ENCODE assay signal across 18 cellular contexts in genomic region chr14:84162658-84163057, GRCh38.
DNase-seq lines count a peak whose midpoint lies in the region; ATAC-seq and TF ChIP-seq lines count a peak whose summit lies in the region.
"Had no signal": no experiment of that assay in that cellular context is flagged by ENCODE, and none has a peak within 500 bp of the region (broad histone marks: within the 10 kb centered on the region; RNA-seq: fewer than 3 reads in every experiment).

No MANE protein-coding gene starts in this region.

- DNase-seq in Right ventricle myocardium superior (no peak), heart right ventricle (no peak), NCI-H524 treated with DMSO at 0.1 percent for 48 hours (lab: John Stamatoyannopoulos, UW) (peak; percentile 99), left lung (no peak), thyroid gland (peak; percentile 10 to 33), cerebellar nuclear complex (lab: John Stamatoyannopoulos, UW) (no peak), neuronal stem cell (ENCODE audit: low spot score) (no peak)
- DNase-seq: CD4-positive, alpha-beta memory T cell; DND-41; KG1; MV-4-11; NCI-H1436 treated with DMSO at 0.1 percent for 48 hours; NCI-H2029; NCI-H2171 treated with DMSO at 0.1 percent for 48 hours; NCI-H446 treated with DMSO at 0.1 percent for 48 hours; NCI-H774 had no signal

- no peak for TF ChIP-seq CTCF in heart right ventricle (IDR thresholded peaks at IDR 0.05)
- TF ChIP-seq CTCF in left lung (IDR thresholded peaks at IDR 0.05), result no peak
- no peak for TF ChIP-seq CTCF in thyroid gland (IDR thresholded peaks at IDR 0.05)

- WGBS in heart right ventricle, 2 donors, result 5 to 7% methylated on average over 2 of the region's 2 CpGs
- 17 to 20% methylated on average over 2 of the region's 2 CpGs for WGBS in thyroid gland, 2 donors
- no CpG with 5 or more reads among the region's 2 CpGs for WGBS in neuronal stem cell (ENCODE audit: extremely low coverage in 2 of 2, insufficient read length in 2 of 2, insufficient replicate concordance in 1 of 2), 2 donors

- H2AFZ ChIP-seq in neuronal stem cell (ENCODE audit: low read length), result no peak overlapping the region

- H3K4me1 ChIP-seq in heart right ventricle (peaks cover 0 to 6% (median 0%) of the 10 kb centered on the region in 9 donors), left lung (no peaks in the 10 kb centered on the region), thyroid gland (peaks cover 10 to 11% of the 10 kb centered on the region in 2 donors), neuronal stem cell (ENCODE audit: control insufficient read depth in 2 of 2, insufficient read depth in 1 of 2, low read depth in 1 of 2, low read length in 2 of 2) (no peaks in the 10 kb centered on the region)

- H2BK15ac ChIP-seq in neuronal stem cell (ENCODE audit: low read length), result no peak overlapping the region

- no peak overlapping the region for H3K4me2 ChIP-seq in neuronal stem cell (ENCODE audit: insufficient read depth, low read length, poor library complexity, severe bottlenecking)

- H2BK12ac ChIP-seq in neuronal stem cell (ENCODE audit: low read length), result no peak overlapping the region

- no peak overlapping the region for H2BK120ac ChIP-seq in neuronal stem cell (ENCODE audit: low read depth, low read length)

- no peaks in the 10 kb centered on the region for H3K27me3 ChIP-seq in heart right ventricle
- H3K27me3 ChIP-seq in left lung, result no peaks in the 10 kb centered on the region
- no peaks in the 10 kb centered on the region for H3K27me3 ChIP-seq in thyroid gland
- H3K27me3 ChIP-seq in neuronal stem cell (ENCODE audit: control insufficient read depth in 3 of 3, insufficient read depth in 3 of 3, low read depth in 1 of 3, low read length in 3 of 3), result no peaks in the 10 kb centered on the region

- intact Hi-C loops in Right ventricle myocardium superior (cut with DNase I), result no loop called here
- intact Hi-C loops in heart right ventricle (cut with DNase I), result no loop called here
- intact Hi-C loops in left lung (cut with DNase I), result no loop called here
- intact Hi-C loops in thyroid gland (cut with DNase I), result no loop called here

- no peak overlapping the region for H3K23ac ChIP-seq in neuronal stem cell (ENCODE audit: low read depth, low read length, poor library complexity)

- H3K9ac ChIP-seq in neuronal stem cell (ENCODE audit: low read depth, low read length, poor library complexity), result no peak overlapping the region

- no peaks in the 10 kb centered on the region for H3K79me1 ChIP-seq in neuronal stem cell (ENCODE audit: low read depth, low read length)

- H3K18ac ChIP-seq in neuronal stem cell (ENCODE audit: low read length), result no peak overlapping the region

- no peak overlapping the region for H3K27ac ChIP-seq in heart right ventricle
- H3K27ac ChIP-seq in left lung, result no peak overlapping the region
- no peak overlapping the region for H3K27ac ChIP-seq in thyroid gland
- H3K27ac ChIP-seq in neuronal stem cell (replicated peaks; ENCODE audit: low read length), result no peak overlapping the region

- H3K9me3 ChIP-seq in heart right ventricle (no peaks in the 10 kb centered on the region), left lung (no peaks in the 10 kb centered on the region), thyroid gland (no peaks in the 10 kb centered on the region), neuronal stem cell (replicated peaks in 1 of 2; ENCODE audit: control insufficient read depth in 2 of 2, insufficient read depth in 1 of 2, low read depth in 1 of 2, low read length in 2 of 2) (no peaks in the 10 kb centered on the region)
- H3K9me3 ChIP-seq: HAP-1 had no signal

- no peak overlapping the region for H4K91ac ChIP-seq in neuronal stem cell (ENCODE audit: low read depth, low read length, poor library complexity)

- H3K4ac ChIP-seq in neuronal stem cell (ENCODE audit: low read length), result no peak overlapping the region

- H3K36me3 ChIP-seq in heart right ventricle (no peaks in the 10 kb centered on the region), left lung (no peaks in the 10 kb centered on the region), thyroid gland (no peaks in the 10 kb centered on the region), neuronal stem cell (replicated peaks in 1 of 2; ENCODE audit: control insufficient read depth in 2 of 2, insufficient read depth in 2 of 2, low read length in 2 of 2) (no peaks in the 10 kb centered on the region)
- H3K36me3 ChIP-seq: HAP-1 had no signal

- no peak overlapping the region for H2AK5ac ChIP-seq in neuronal stem cell (ENCODE audit: low read depth, low read length)

- H4K8ac ChIP-seq in neuronal stem cell (ENCODE audit: low read depth, low read length), result no peak overlapping the region

- H3K4me3 ChIP-seq in heart right ventricle, result no peak overlapping the region
- no peak overlapping the region for H3K4me3 ChIP-seq in left lung
- H3K4me3 ChIP-seq in thyroid gland (replicated peaks in 1 of 3), result no peak overlapping the region
- H3K4me3 ChIP-seq in neuronal stem cell (ENCODE audit: low read length in 2 of 2), result no peak overlapping the region
- H3K4me3 ChIP-seq: HAP-1 had no signal

- ATAC-seq in Right ventricle myocardium superior (ENCODE audit: poor library complexity), result peak; percentile 81
- ATAC-seq in heart right ventricle, result no peak
- peak; percentile 42 for ATAC-seq in left lung
- ATAC-seq in GM21619 (IDR thresholded peaks at IDR 0.05; ENCODE audit: unreplicated experiment), result no peak

- TF ChIP-seq POLR2A in thyroid gland (IDR thresholded peaks at IDR 0.05), result no peak

- no peak overlapping the region for H2BK5ac ChIP-seq in neuronal stem cell (ENCODE audit: low read length)

- no peak overlapping the region for H3K14ac ChIP-seq in neuronal stem cell (ENCODE audit: low read length)

Comparison
In these comparisons a context has a peak if more than half of its experiments do, and no peak if none do; other contexts are left out.
1. ATAC-seq: peak in Right ventricle myocardium superior (single experiment) and left lung (single experiment); none in heart right ventricle (0 of 8) and GM21619 (single experiment).
2. DNase-seq: peak in NCI-H524 treated with DMSO at 0.1 percent for 48 hours (single experiment) and thyroid gland (2 of 2); none in Right ventricle myocardium superior (single experiment), heart right ventricle (0 of 2), left lung (0 of 2), cerebellar nuclear complex (0 of 2) and neuronal stem cell (single experiment).